Comparison of ENCODE assay signal across 8 cellular contexts in the genomic region with DNA sequence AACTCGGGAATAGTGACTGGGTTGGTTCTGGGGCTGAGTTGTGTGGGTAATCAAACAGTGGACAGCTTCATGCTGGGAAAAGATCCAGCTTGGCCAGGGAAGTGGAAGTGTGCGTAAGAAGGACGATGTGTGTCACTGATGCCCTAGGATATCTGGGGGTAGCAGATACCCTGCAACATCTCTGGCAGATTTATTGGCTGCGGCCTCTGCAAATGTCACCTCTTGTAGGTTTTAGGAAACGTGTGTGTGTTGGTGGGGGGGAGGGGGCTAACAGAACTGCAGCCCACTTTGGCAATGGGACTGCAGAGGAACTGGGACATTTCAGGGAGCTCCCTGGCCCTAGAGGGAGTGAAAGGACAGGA. TPM values are rescaled to one million over a fixed set of nuclear protein-coding genes. Genes with fewer than 3 reads are reported as not detected.
DNase-seq lines count a peak whose midpoint lies in the region; ATAC-seq, FAIRE-seq and TF ChIP-seq lines count a peak whose summit lies in the region.

No MANE protein-coding gene starts in this region.

- WGBS in H9 (ENCODE audit: extremely low coverage, insufficient read length, low lambda C conversion rate) = no CpG with 5 or more reads among the region's 5 CpGs

- H3K4me1 Mint-ChIP-seq in H9 (peaks cover 35 to 43% of the 10 kb centered on the region in 2 experiments), WTC11 (peaks cover 39% of the 10 kb centered on the region)

- H3K9me3 ChIP-seq in H9 (ENCODE audit: control insufficient read depth, low read depth, low read length) (no peaks in the 10 kb centered on the region), right atrium auricular region (no peaks in the 10 kb centered on the region), skeletal muscle tissue (ENCODE audit: control insufficient read depth in 3 of 3, low read length in 3 of 3) (no peaks in the 10 kb centered on the region)

- no peak overlapping the region for H2BK120ac ChIP-seq in H9 (ENCODE audit: low read depth, low read length, poor library complexity, severe bottlenecking)

- no peak overlapping the region for H2BK12ac ChIP-seq in H9 (ENCODE audit: insufficient read length, low read depth, low read length)

- no peak overlapping the region for H2BK15ac ChIP-seq in H9 (ENCODE audit: low read depth, low read length)

- no peak overlapping the region for H2AK5ac ChIP-seq in H9 (ENCODE audit: insufficient read length, low read length)

- no peak overlapping the region for H3K56ac ChIP-seq in H9 (ENCODE audit: insufficient read length, low read depth, low read length)

- no peak overlapping the region for H3K14ac ChIP-seq in H9 (ENCODE audit: insufficient read depth, low read length)

- no peaks in the 10 kb centered on the region for H4K20me1 ChIP-seq in H9 (ENCODE audit: control insufficient read depth, insufficient read depth, insufficient read length)

- no peaks in the 10 kb centered on the region; a peak in 1 of 5 replicates for H3K9me3 Mint-ChIP-seq in H9
- H3K9me3 Mint-ChIP-seq in WTC11 = no peaks in the 10 kb centered on the region

- H3K27me3 ChIP-seq in H9 (ENCODE audit: insufficient read depth, low read length) (no peaks in the 10 kb centered on the region; the same call in 1 of the 2 replicates), right atrium auricular region (no peaks in the 10 kb centered on the region), skeletal muscle tissue (ENCODE audit: control insufficient read depth in 3 of 3, insufficient read depth in 3 of 3, low read length in 3 of 3) (no peaks in the 10 kb centered on the region)

- no peak for FAIRE-seq in RCC 7860 (lab: Jason Lieb, UNC)

- H3K18ac ChIP-seq in H9 (ENCODE audit: insufficient read length, low read depth, low read length) = no peak overlapping the region

- H3K27ac Mint-ChIP-seq in H9 (peak overlapping the region in 2 of 3 experiments; percentile 48 to 63; a peak in 3 of 7 replicates), WTC11 (peak overlapping the region; percentile 67)

- no peaks in the 10 kb centered on the region for H3K36me3 ChIP-seq in right atrium auricular region
- peaks cover 0 to 2% (median 0%) of the 10 kb centered on the region in 3 donors for H3K36me3 ChIP-seq in skeletal muscle tissue (ENCODE audit: control insufficient read depth in 3 of 3, insufficient read depth in 3 of 3, low read length in 3 of 3)

- H3T11ph ChIP-seq in H9 (ENCODE audit: low read length) = no peak overlapping the region

- no peak overlapping the region for H3K4ac ChIP-seq in H9 (ENCODE audit: low read depth, low read length)

- H3K4me3 ChIP-seq in right atrium auricular region (peak overlapping the region in 1 of 2 donors; percentile 79), skeletal muscle tissue (ENCODE audit: low read length in 3 of 3) (peak overlapping the region; percentile 65 to 77 (median 75))

- H3K4me1 ChIP-seq in H9 (ENCODE audit: insufficient read depth, low read length) (peaks cover 2% of the 10 kb centered on the region; the same call in 1 of the 2 replicates), right atrium auricular region (peaks cover 4 to 71% of the 10 kb centered on the region in 2 donors), skeletal muscle tissue (ENCODE audit: control insufficient read depth in 3 of 3, insufficient read depth in 3 of 3, low read length in 3 of 3) (peaks cover 56 to 64% (median 56%) of the 10 kb centered on the region in 3 donors)

- no peak overlapping the region for H2AFZ ChIP-seq in H9 (ENCODE audit: low read length)

- ATAC-seq in WTC11 = no peak
- ATAC-seq in GM21786 (IDR thresholded peaks at IDR 0.05; ENCODE audit: unreplicated experiment) = no peak
- no peak for ATAC-seq in HG03139 (IDR thresholded peaks at IDR 0.05; ENCODE audit: unreplicated experiment)

- H3K79me1 ChIP-seq in H9 (ENCODE audit: insufficient read depth, low read depth, low read length, poor library complexity, severe bottlenecking) = peaks cover 4% of the 10 kb centered on the region

- DNase-seq in H9 (no peak), WTC11 (ENCODE audit: low spot score) (no peak), right atrium auricular region (ENCODE audit: low spot score) (no peak), RCC 7860 (ENCODE audit: low spot score) (no peak)
- no peak for DNase-seq in stimulated activated naive CD4-positive, alpha-beta T cell treated with Interleukin-2 at 50 U/mL for 16 hours (lab: John Stamatoyannopoulos, UW)

- H3K23ac ChIP-seq in H9 (ENCODE audit: insufficient read length, low read depth, low read length) = no peak overlapping the region

- H4K5ac ChIP-seq in H9 (ENCODE audit: insufficient read length, low read depth, low read length) = no peak overlapping the region

- peaks cover 20% of the 10 kb centered on the region for H3K23me2 ChIP-seq in H9 (ENCODE audit: insufficient read length, low read depth, low read length, poor library complexity, severe bottlenecking)

- POLR2A ChIA-PET in WTC11 (lab: Charles Lee) = interaction anchor here (0.7 to 1.0 kb wide), 6 partner anchors 23 to 142 kb away, joined by 3 to 6 read pairs (median 4); no protein-coding TSS in a partner anchor

- H3K27ac ChIP-seq in H9 (ENCODE audit: insufficient read length, low read depth, low read length) (no peak overlapping the region), right atrium auricular region (peak overlapping the region; percentile 91 to 97), skeletal muscle tissue (ENCODE audit: low read depth, low read length) (peak overlapping the region; percentile 81)

- no peak overlapping the region for H2BK5ac ChIP-seq in H9 (ENCODE audit: insufficient read length, low read length)

- H3K9ac ChIP-seq in H9 (ENCODE audit: extremely low read depth, insufficient read length, low read length) (no peak overlapping the region), skeletal muscle tissue (ENCODE audit: low read depth in 1 of 3, low read length in 3 of 3) (peak overlapping the region; percentile 72 to 82 (median 82))

- H3K36me3 Mint-ChIP-seq in H9 (ENCODE audit: insufficient read depth in 1 of 3, low read depth in 3 of 3) (peaks cover 0 to 9% (median 2%) of the 10 kb centered on the region in 3 experiments; a peak in 4 of 7 replicates), WTC11 (no peaks in the 10 kb centered on the region)

- H3K4me3 Mint-ChIP-seq in H9 = peak overlapping the region; percentile 77 to 88
- H3K4me3 Mint-ChIP-seq in WTC11 = peak overlapping the region; percentile 84

- no peak overlapping the region for H4K91ac ChIP-seq in H9 (ENCODE audit: insufficient read length, low read depth, low read length)

- H3K4me2 ChIP-seq in H9 (ENCODE audit: insufficient read depth, insufficient read length, low read length) = peak overlapping the region; percentile 64

- TF ChIP-seq CTCF in H9 (conservative IDR thresholded peaks at IDR 0.05) = no peak
- no peak for TF ChIP-seq CTCF in WTC11 (IDR thresholded peaks at IDR 0.05)
- TF ChIP-seq CTCF in right atrium auricular region (IDR thresholded peaks at IDR 0.05) = no peak

- CTCF ChIA-PET in WTC11 (lab: Charles Lee) = interaction anchor here (0.6 to 2.1 kb wide), 17 partner anchors 8 to 142 kb away, joined by 3 to 19 read pairs (median 4); a partner anchor contains a TSS

- H3K27me3 Mint-ChIP-seq in H9 (ENCODE audit: low read depth) = peaks cover 15% of the 10 kb centered on the region
- peaks cover 18% of the 10 kb centered on the region for H3K27me3 Mint-ChIP-seq in WTC11 (ENCODE audit: low read depth)

- H4K8ac ChIP-seq in H9 (replicated peaks; ENCODE audit: insufficient read length, low read depth, low read length) = no peak overlapping the region

- H3K79me2 ChIP-seq in H9 (ENCODE audit: insufficient read depth, low read length) = peaks cover 2% of the 10 kb centered on the region; the same call in 1 of the 2 replicates

- H2BK20ac ChIP-seq in H9 (ENCODE audit: low read depth, low read length, poor library complexity, severe bottlenecking) = no peak overlapping the region

TF ChIP-seq in WTC11, 78 proteins besides CTCF, POLR2A, EP300 and RAD21 (continues in another document):
- TF ChIP-seq TEAD1 (CRISPR knock-in tag; IDR thresholded peaks at IDR 0.05) (peak; percentile 46; the same call in 1 of the 2 replicates), NR3C1 (CRISPR knock-in tag; conservative IDR thresholded peaks at IDR 0.05; ENCODE audit: low read depth) (no peak)
- TF ChIP-seq, protein P1, sequence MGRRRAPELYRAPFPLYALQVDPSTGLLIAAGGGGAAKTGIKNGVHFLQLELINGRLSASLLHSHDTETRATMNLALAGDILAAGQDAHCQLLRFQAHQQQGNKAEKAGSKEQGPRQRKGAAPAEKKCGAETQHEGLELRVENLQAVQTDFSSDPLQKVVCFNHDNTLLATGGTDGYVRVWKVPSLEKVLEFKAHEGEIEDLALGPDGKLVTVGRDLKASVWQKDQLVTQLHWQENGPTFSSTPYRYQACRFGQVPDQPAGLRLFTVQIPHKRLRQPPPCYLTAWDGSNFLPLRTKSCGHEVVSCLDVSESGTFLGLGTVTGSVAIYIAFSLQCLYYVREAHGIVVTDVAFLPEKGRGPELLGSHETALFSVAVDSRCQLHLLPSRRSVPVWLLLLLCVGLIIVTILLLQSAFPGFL (CRISPR knock-in tag; IDR thresholded peaks at IDR 0.05; ENCODE audit: borderline replicate concordance) = no peak

RNA-seq across cellular contexts. Expression of a gene that starts 1.0 kb away (rescaled TPM):
- total RNA-seq in H9 (2021) (97.7 and 99.6 TPM in 2 replicates), WTC11 (2021) (107 to 163 TPM (median 113 TPM) in 3 replicates), right atrium auricular region (10 to 100 TPM; 29.8 to 42.1 TPM), skeletal muscle tissue (28.7 TPM)

RNA-seq across cellular contexts. Expression of a gene that starts 2.0 kb away (rescaled TPM):
- 45.4 and 53.6 TPM in 2 replicates for total RNA-seq in H9 (2021)
- 61.3 to 72.8 TPM (median 62.5 TPM) in 3 replicates for total RNA-seq in WTC11 (2021)
- 10 to 100 TPM; 28.0 to 53.6 TPM for total RNA-seq in right atrium auricular region
- 12.5 TPM for total RNA-seq in skeletal muscle tissue

RNA-seq across cellular contexts. Expression of a gene that starts 4.7 kb away (rescaled TPM):
- 57.8 and 59.5 TPM in 2 replicates for total RNA-seq in H9 (2021)
- total RNA-seq in WTC11 (2021) = 62.1 to 70.2 TPM (median 67.7 TPM) in 3 replicates
- 10 to 100 TPM; 85.9 to 96.4 TPM for total RNA-seq in right atrium auricular region
- 55.3 TPM for total RNA-seq in skeletal muscle tissue

RNA-seq across cellular contexts. Expression of a gene that starts 25.9 kb away (rescaled TPM):
- total RNA-seq in H9 (2021) = 136 and 138 TPM in 2 replicates
- total RNA-seq in WTC11 (2021) = 131 to 164 TPM (median 131 TPM) in 3 replicates
- 100 to 1,000 TPM in 1 of 2 donors, 10 to 100 TPM in 1; 55.3 to 114 TPM for total RNA-seq in right atrium auricular region
- total RNA-seq in skeletal muscle tissue = 31.3 TPM

RNA-seq across cellular contexts. Expression of a gene that starts 27.6 kb away (rescaled TPM):
- total RNA-seq in H9 (2021) (16.3 and 19.9 TPM in 2 replicates), WTC11 (2021) (23.6 to 27.8 TPM (median 24.5 TPM) in 3 replicates), right atrium auricular region (1 to 10 TPM; 4.4 to 4.9 TPM), skeletal muscle tissue (5.7 TPM)
